ENCODE assay signal across 32 cellular contexts in genomic region chr5:145988993-145989392, GRCh38. TPM values are rescaled to one million over a fixed set of nuclear protein-coding genes. Genes with fewer than 3 reads are reported as not detected.
"Had no signal": no experiment of that assay in that cellular context is flagged by ENCODE, and none has a peak within 500 bp of the region (broad histone marks: within the 10 kb centered on the region; RNA-seq: fewer than 3 reads in every experiment).

No MANE protein-coding gene starts in this region.

- H3K27ac ChIP-seq: brain microvascular endothelial cell, coronary artery, dorsolateral prefrontal cortex, WERI-Rb-1 had no signal

- H3K27me3 ChIP-seq: brain microvascular endothelial cell, dorsolateral prefrontal cortex had no signal

- H3K36me3 ChIP-seq: brain microvascular endothelial cell, WERI-Rb-1 had no signal

- ATAC-seq: activated CD4-positive, alpha-beta T cell treated with anti-CD3 and anti-CD28 coated beads for 36 hours; activated CD8-positive, alpha-beta memory T cell treated with anti-CD3 and anti-CD28 coated beads, Interleukin-2, amount 10 ng/mL, durations not matched to agents 7 days and 5 days; activated CD8-positive, alpha-beta T cell treated with anti-CD3 and anti-CD28 coated beads, Interleukin-2, amount 10 ng/mL, durations not matched to agents 7 days and 5 days; activated naive CD4-positive, alpha-beta T cell treated with anti-CD3 and anti-CD28 coated beads, Interleukin-2, amount 50 U/mL, for 72 hours; esophagus mucosa; T-helper 17 cell had no signal

- H3K4me3 ChIP-seq: coronary artery, dorsolateral prefrontal cortex had no signal

- DNase-seq: activated B cell treated with CpG ODN at 0.5 μM for 24 hours; activated CD4-positive, alpha-beta memory T cell treated with anti-CD3 and anti-CD28 coated beads for 36 hours; activated CD4-positive, alpha-beta T cell treated with anti-CD3 and anti-CD28 coated beads for 36 hours; activated CD4-positive, alpha-beta T cell treated with anti-CD3 and anti-CD28 coated beads, Interleukin-2, amount 10 ng/mL, durations not matched to agents 24 days and 14 days; activated CD4-positive, CD25-positive, alpha-beta regulatory T cell treated with anti-CD3 and anti-CD28 coated beads, Interleukin-2, amount 50 U/mL, for 72 hours; activated CD8-positive, alpha-beta memory T cell treated with anti-CD3 and anti-CD28 coated beads, Interleukin-2, amount 10 ng/mL, durations not matched to agents 7 days and 5 days; activated CD8-positive, alpha-beta memory T cell treated with anti-CD3 and anti-CD28 coated beads, Interleukin-2, amount 50 U/mL, for 4 hours; activated CD8-positive, alpha-beta T cell treated with anti-CD3 and anti-CD28 coated beads, Interleukin-2, amount 10 ng/mL, durations not matched to agents 7 days and 5 days; activated effector memory CD4-positive, alpha-beta T cell treated with anti-CD3 and anti-CD28 coated beads, Interleukin-2, amount 50 U/mL, for 16 hours; activated naive CD4-positive, alpha-beta T cell treated with anti-CD3 and anti-CD28 coated beads, Interleukin-2, amount 10 ng/mL, durations not matched to agents 7 days and 5 days; activated naive CD8-positive, alpha-beta T cell treated with anti-CD3 and anti-CD28 coated beads, Interleukin-2, amount 10 ng/mL, durations not matched to agents 7 days and 5 days; activated T-cell treated with anti-CD3 and anti-CD28 coated beads, Interleukin-2, amount 50 U/mL, for 1 hour; activated T-cell treated with anti-CD3 and anti-CD28 coated beads, Interleukin-2, amount 50 U/mL, for 48 hours; amniotic stem cell; anterior cingulate cortex; dorsolateral prefrontal cortex; effector memory CD4-positive, alpha-beta T cell; endodermal cell; foreskin fibroblast; head of caudate nucleus; T-helper 1 cell; T-helper 17 cell; T1000 had no signal

- FAIRE-seq: astrocyte, bronchial epithelial cell, frontal cortex had no signal

RNA-seq across cellular contexts. Expression of gene SH3RF2, which starts 52.6 kb away (rescaled TPM):
- total RNA-seq: activated B cell treated with CpG ODN at 0.5 μM for 24 hours; activated CD8-positive, alpha-beta memory T cell treated with anti-CD3 and anti-CD28 coated beads for 36 hours; activated CD8-positive, alpha-beta T cell treated with anti-CD3 and anti-CD28 coated beads, Interleukin-2, amount 10 ng/mL, durations not matched to agents 7 days and 5 days; activated naive CD4-positive, alpha-beta T cell treated with anti-CD3 and anti-CD28 coated beads, Interleukin-2, amount 50 U/mL, for 72 hours; activated naive CD8-positive, alpha-beta T cell treated with anti-CD3 and anti-CD28 coated beads, Interleukin-2, amount 10 ng/mL, durations not matched to agents 7 days and 5 days had no signal
